In genomic region chr15:38890194-38890593, GRCh38 we compare ENCODE assay signal across 23 cellular contexts.
DNase-seq lines count a peak whose midpoint lies in the region; ATAC-seq, FAIRE-seq and TF ChIP-seq lines count a peak whose summit lies in the region.
"Had no signal": no experiment of that assay in that cellular context is flagged by ENCODE, and none has a peak within 500 bp of the region (broad histone marks: within the 10 kb centered on the region; RNA-seq: fewer than 3 reads in every experiment).

No MANE protein-coding gene starts in this region.

- WGBS in A549 (ENCODE audit: missing lambda C conversion rate) = 87% methylated on average over 3 of the region's 3 CpGs
- WGBS in smooth muscle cell (ENCODE audit: low lambda C conversion rate) = 99% methylated on average over 3 of the region's 3 CpGs

- peaks cover 32% of the 10 kb centered on the region for H3F3A ChIP-seq in smooth muscle cell (ENCODE audit: low read depth)

- POLR2A ChIA-PET in A549 (lab: Yijun Ruan, JAX) = no interaction called here

- no peaks in the 10 kb centered on the region for H3K27me3 ChIP-seq in smooth muscle cell (ENCODE audit: low read depth)
- H3K27me3 ChIP-seq: BE2C; BLaER1 treated with 17β-estradiol and CSF1 and Interleukin-3, amounts not matched to agents 10 nM and 100 nM had no signal

- H3K4me1 ChIP-seq in A549 = peaks cover 56% of the 10 kb centered on the region
- peaks cover 22% of the 10 kb centered on the region for H3K4me1 ChIP-seq in smooth muscle cell (ENCODE audit: low read depth)

- no peak for TF ChIP-seq POLR2A in A549 (IDR thresholded peaks at IDR 0.05; ENCODE audit: low read length)

- CTCF ChIA-PET in A549 (lab: Yijun Ruan, JAX) = no interaction called here

- H3K27ac ChIP-seq in A549 = peak overlapping the region; percentile 10 to 67; a peak in 2 of 6 replicates
- peak overlapping the region; percentile 70 for H3K27ac ChIP-seq in VCaP
- H3K27ac ChIP-seq in smooth muscle cell (ENCODE audit: low read depth) = no peak overlapping the region
- H3K27ac ChIP-seq: 22Rv1; BLaER1 treated with 17β-estradiol and CSF1 and Interleukin-3, amounts not matched to agents 10 nM and 100 nM; GM23248 had no signal

- no peak overlapping the region for H3K9ac ChIP-seq in smooth muscle cell (ENCODE audit: low read depth)
- H3K9ac ChIP-seq: BLaER1 treated with 17β-estradiol and CSF1 and Interleukin-3, amounts not matched to agents 10 nM and 100 nM; GM23248 had no signal

- H3K4me2 ChIP-seq in A549 = no peak overlapping the region
- H3K4me2 ChIP-seq in smooth muscle cell = no peak overlapping the region
- H3K4me2 ChIP-seq: BLaER1 treated with 17β-estradiol and CSF1 and Interleukin-3, amounts not matched to agents 10 nM and 100 nM had no signal

- H3K9me3 ChIP-seq in A549 = peaks cover 16% of the 10 kb centered on the region; the same call in 1 of the 3 replicates
- no peaks in the 10 kb centered on the region for H3K9me3 ChIP-seq in smooth muscle cell (replicated peaks; ENCODE audit: low read depth)
- H3K9me3 ChIP-seq: BE2C had no signal

- TF ChIP-seq RAD21 in A549 (conservative IDR thresholded peaks at IDR 0.05 in 1 of 2, IDR thresholded peaks at IDR 0.05 in 1 of 2) = no peak

- no peaks in the 10 kb centered on the region for H3K36me3 ChIP-seq in smooth muscle cell (ENCODE audit: low read depth)
- H3K36me3 ChIP-seq: BE2C; BLaER1 treated with 17β-estradiol and CSF1 and Interleukin-3, amounts not matched to agents 10 nM and 100 nM had no signal

- TF ChIP-seq EP300 in A549 (IDR thresholded peaks at IDR 0.05) = no peak

- H3K4me3 ChIP-seq in A549 (no peak overlapping the region), smooth muscle cell (no peak overlapping the region)
- H3K4me3 ChIP-seq: BLaER1 treated with 17β-estradiol and CSF1 and Interleukin-3, amounts not matched to agents 10 nM and 100 nM; GM23248 had no signal

- H4K20me1 ChIP-seq in smooth muscle cell (ENCODE audit: low read depth) = no peaks in the 10 kb centered on the region
- H4K20me1 ChIP-seq: BLaER1 treated with 17β-estradiol and CSF1 and Interleukin-3, amounts not matched to agents 10 nM and 100 nM had no signal

- no peak for DNase-seq in A549 (ENCODE audit: low read depth in 1 of 2, low spot score in 1 of 2)
- peak; percentile 73 to 80 for DNase-seq in lung microvascular endothelial cell (ENCODE audit: low read depth in 2 of 2)
- no peak for DNase-seq in NCI-H128 (lab: John Stamatoyannopoulos, UW; ENCODE audit: unreplicated experiment)
- no peak for DNase-seq in nucleus accumbens (lab: John Stamatoyannopoulos, UW)
- no peak for DNase-seq in smooth muscle cell (lab: John Stamatoyannopoulos, UW; ENCODE audit: unreplicated experiment)
- DNase-seq: ACHN; AML-193; BE2C; Calu3; CD4-positive, alpha-beta memory T cell; COR-L47; DMS153; DND-41; GM23248; H7; HCEC 1CT had no signal

- FAIRE-seq in A549 (lab: Jason Lieb, UNC) = no peak
- FAIRE-seq: A204.1, G401.6, GM12892, H1 had no signal

- ATAC-seq in A549 = no peak

- H3K79me2 ChIP-seq in smooth muscle cell (ENCODE audit: low read depth) = no peaks in the 10 kb centered on the region

- no peak overlapping the region for H2AFZ ChIP-seq in smooth muscle cell (ENCODE audit: low read depth)
- H2AFZ ChIP-seq: GM23248 had no signal

- TF ChIP-seq CTCF in A549 (IDR thresholded peaks at IDR 0.05) = no peak
- no peak for TF ChIP-seq CTCF in VCaP (conservative IDR thresholded peaks at IDR 0.05)
- TF ChIP-seq CTCF in smooth muscle cell (IDR thresholded peaks at IDR 0.05; ENCODE audit: borderline replicate concordance, insufficient read depth, poor library complexity, severe bottlenecking) = no peak

TF ChIP-seq in A549, 52 proteins besides CTCF, POLR2A, EP300 and RAD21:
- no peak for TF ChIP-seq NFE2L2 (conservative IDR thresholded peaks at IDR 0.05; ENCODE audit: low read length)
- no peak for TF ChIP-seq CEBPB (IDR thresholded peaks at IDR 0.05)
- TF ChIP-seq CHD2 (IDR thresholded peaks at IDR 0.05; ENCODE audit: low read length, partially characterized antibody) = no peak
- no peak for TF ChIP-seq NPAS2 (CRISPR knock-in tag; IDR thresholded peaks at IDR 0.05; ENCODE audit: borderline replicate concordance)

Comparison
In these comparisons a context has a peak if more than half of its experiments do, and no peak if none do; other contexts are left out.
1. DNase-seq: peak in lung microvascular endothelial cell (2 of 2); none in A549 (0 of 2), NCI-H128 (single experiment), nucleus accumbens (0 of 56) and smooth muscle cell (single experiment).